Comparison of ENCODE assay signal across 9 cellular contexts in genomic region chr16:58499615-58500328, GRCh38. TPM values are rescaled to one million over a fixed set of nuclear protein-coding genes. Genes with fewer than 3 reads are reported as not detected.
DNase-seq lines count a peak whose midpoint lies in the region; ATAC-seq, FAIRE-seq and TF ChIP-seq lines count a peak whose summit lies in the region.
"Had no signal": no experiment of that assay in that cellular context is flagged by ENCODE, and none has a peak within 500 bp of the region (broad histone marks: within the 10 kb centered on the region; RNA-seq: fewer than 3 reads in every experiment).

Gene NDRG4 (plus strand): TSS chr16:58500143. CDS start chr16:58500249, 106 bp downstream.

- H3K27me3 ChIP-seq in fibroblast of lung (ENCODE audit: control insufficient read depth, insufficient read depth, low read length) (peaks cover 7% of the 10 kb centered on the region), mucosa of stomach (ENCODE audit: control insufficient read depth, insufficient read depth, low read length) (peaks cover 43% of the 10 kb centered on the region)

- H3K9ac ChIP-seq in ES-I3 (ENCODE audit: low read depth, low read length) = peak within 1 kb of the TSS; percentile 62; the same call in 1 of the 2 replicates
- peak within 1 kb of the TSS; percentile 16 for H3K9ac ChIP-seq in fibroblast of lung (ENCODE audit: insufficient read depth, low read length)
- H3K9ac ChIP-seq in mucosa of stomach (ENCODE audit: low read length) = no peak within 1 kb of the TSS

- DNase-seq in HFF-Myc (ENCODE audit: extremely low read depth, low read depth) = peak; percentile 73
- peak; percentile 71 for DNase-seq in NCI-H2107 treated with DMSO at 0.1 percent for 48 hours (lab: John Stamatoyannopoulos, UW; ENCODE audit: unreplicated experiment)
- DNase-seq in activated T-cell treated with anti-CD3 and anti-CD28 coated beads, Interleukin-2, amount 50 U/mL, for 72 hours = peak; percentile 56 to 68
- DNase-seq in fibroblast of lung (ENCODE audit: low read depth in 2 of 2) = peak; percentile 80 to 93
- DNase-seq in urothelium cell line (ENCODE audit: low spot score) = peak; percentile 84

- H3K4me2 ChIP-seq in fibroblast of lung (ENCODE audit: extremely low read depth, insufficient read depth, low read length) = peak within 1 kb of the TSS; percentile 80

- peak; percentile 68 to 74 for ATAC-seq in activated T-cell treated with anti-CD3 and anti-CD28 coated beads, Interleukin-2, amount 50 U/mL, for 72 hours (replicated peaks in 1 of 2)
- ATAC-seq in HG02678 (IDR thresholded peaks at IDR 0.05; ENCODE audit: unreplicated experiment) = no peak

- no peaks in the 10 kb centered on the region for H3K9me3 ChIP-seq in ES-I3 (ENCODE audit: control insufficient read depth, insufficient read depth, low read length)
- H3K9me3 ChIP-seq in fibroblast of lung (ENCODE audit: control insufficient read depth, insufficient read depth, low read depth, low read length) = no peaks in the 10 kb centered on the region
- H3K9me3 ChIP-seq in mucosa of stomach (ENCODE audit: control insufficient read depth, low read length) = no peaks in the 10 kb centered on the region

- H3K9me3 Mint-ChIP-seq in activated T-cell treated with anti-CD3 and anti-CD28 coated beads, Interleukin-2, amount 50 U/mL, for 72 hours = no peaks in the 10 kb centered on the region
- H3K9me3 Mint-ChIP-seq: dendritic cell treated with granulocyte-macrophage colony-stimulating factor and Interleukin-4, amounts not matched to agents 40 ng/mL and 50 ng/mL, for 4 days had no signal

- no peak within 1 kb of the TSS for H3K27ac ChIP-seq in fibroblast of lung (ENCODE audit: insufficient read depth, low read length)

- H3K79me2 ChIP-seq in fibroblast of lung (ENCODE audit: control insufficient read depth, insufficient read depth, low read length) = no peaks in the 10 kb centered on the region

- H3K4me3 ChIP-seq in HFF-Myc (replicated peaks; ENCODE audit: low read depth, low read length) (peak within 1 kb of the TSS; percentile 50), fibroblast of lung (replicated peaks in 1 of 4; ENCODE audit: control extremely low read depth in 1 of 4, insufficient read depth in 1 of 4, low read depth in 3 of 4, low read length in 4 of 4) (peak within 1 kb of the TSS; percentile 21 to 58 (median 44)), mucosa of stomach (ENCODE audit: low read length) (peak within 1 kb of the TSS; percentile 2)

- H4K20me1 ChIP-seq in fibroblast of lung (ENCODE audit: control insufficient read depth, extremely low read depth, insufficient read depth, low read length) = no peaks in the 10 kb centered on the region

- H2AFZ ChIP-seq in fibroblast of lung (ENCODE audit: low read length) = peak within 1 kb of the TSS; percentile 30

- no peaks in the 10 kb centered on the region for H3K36me3 ChIP-seq in ES-I3 (ENCODE audit: insufficient read depth, low read length)
- H3K36me3 ChIP-seq in fibroblast of lung (ENCODE audit: control insufficient read depth, insufficient read depth, low read length) = no peaks in the 10 kb centered on the region
- no peaks in the 10 kb centered on the region for H3K36me3 ChIP-seq in mucosa of stomach (ENCODE audit: control insufficient read depth, insufficient read depth, low read length)

- TF ChIP-seq CTCF in HFF-Myc (IDR thresholded peaks at IDR 0.05; ENCODE audit: low read depth, low read length, missing control alignments) = no peak
- TF ChIP-seq CTCF in fibroblast of lung (conservative IDR thresholded peaks at IDR 0.05 in 1 of 2, IDR thresholded peaks at IDR 0.05 in 1 of 2; ENCODE audit: low read depth in 1 of 2, low read length in 2 of 2) = no peak

- FAIRE-seq in urothelium cell line (lab: Jason Lieb, UNC) = peak; percentile 66

- no peaks in the 10 kb centered on the region for H3K36me3 Mint-ChIP-seq in activated T-cell treated with anti-CD3 and anti-CD28 coated beads, Interleukin-2, amount 50 U/mL, for 72 hours (ENCODE audit: insufficient read depth in 2 of 2)

- peak within 1 kb of the TSS; percentile 79 to 85 for H3K4me3 Mint-ChIP-seq in activated T-cell treated with anti-CD3 and anti-CD28 coated beads, Interleukin-2, amount 50 U/mL, for 72 hours

- peaks cover 24% of the 10 kb centered on the region for H3K4me1 Mint-ChIP-seq in activated T-cell treated with anti-CD3 and anti-CD28 coated beads, Interleukin-2, amount 50 U/mL, for 72 hours (ENCODE audit: low read depth)

- peaks cover 8% of the 10 kb centered on the region for H3K27me3 Mint-ChIP-seq in activated T-cell treated with anti-CD3 and anti-CD28 coated beads, Interleukin-2, amount 50 U/mL, for 72 hours (ENCODE audit: low read depth)

- H3K4me1 ChIP-seq in ES-I3 (ENCODE audit: insufficient read depth, low read length) (no peaks in the 10 kb centered on the region; the same call in 1 of the 2 replicates), fibroblast of lung (ENCODE audit: control insufficient read depth, extremely low read depth, insufficient read depth, low read length) (peaks cover 8% of the 10 kb centered on the region), mucosa of stomach (ENCODE audit: control insufficient read depth, insufficient read depth, low read length) (peaks cover 29% of the 10 kb centered on the region)

- H3K27ac Mint-ChIP-seq in activated T-cell treated with anti-CD3 and anti-CD28 coated beads, Interleukin-2, amount 50 U/mL, for 72 hours = no peak within 1 kb of the TSS
- H3K27ac Mint-ChIP-seq: dendritic cell treated with granulocyte-macrophage colony-stimulating factor and Interleukin-4, amounts not matched to agents 40 ng/mL and 50 ng/mL, for 4 days had no signal

RNA-seq across cellular contexts. Expression of gene NDRG4, which starts in this region (rescaled TPM):
- 1 to 10 TPM; 5.2 TPM for total RNA-seq in activated T-cell treated with anti-CD3 and anti-CD28 coated beads, Interleukin-2, amount 50 U/mL, for 72 hours
- 1.8 and 5.1 TPM in 2 replicates for total RNA-seq in fibroblast of lung
- 4.0 and 8.3 TPM in 2 replicates for polyA plus RNA-seq in fibroblast of lung
- 4.4 and 7.8 TPM in 2 replicates for polyA plus RNA-seq in fibroblast of lung (2012)
- 18.1 and 53.4 TPM in 2 replicates for polyA minus RNA-seq in fibroblast of lung (ENCODE audit: low replicate concordance)
